In the genomic region with DNA sequence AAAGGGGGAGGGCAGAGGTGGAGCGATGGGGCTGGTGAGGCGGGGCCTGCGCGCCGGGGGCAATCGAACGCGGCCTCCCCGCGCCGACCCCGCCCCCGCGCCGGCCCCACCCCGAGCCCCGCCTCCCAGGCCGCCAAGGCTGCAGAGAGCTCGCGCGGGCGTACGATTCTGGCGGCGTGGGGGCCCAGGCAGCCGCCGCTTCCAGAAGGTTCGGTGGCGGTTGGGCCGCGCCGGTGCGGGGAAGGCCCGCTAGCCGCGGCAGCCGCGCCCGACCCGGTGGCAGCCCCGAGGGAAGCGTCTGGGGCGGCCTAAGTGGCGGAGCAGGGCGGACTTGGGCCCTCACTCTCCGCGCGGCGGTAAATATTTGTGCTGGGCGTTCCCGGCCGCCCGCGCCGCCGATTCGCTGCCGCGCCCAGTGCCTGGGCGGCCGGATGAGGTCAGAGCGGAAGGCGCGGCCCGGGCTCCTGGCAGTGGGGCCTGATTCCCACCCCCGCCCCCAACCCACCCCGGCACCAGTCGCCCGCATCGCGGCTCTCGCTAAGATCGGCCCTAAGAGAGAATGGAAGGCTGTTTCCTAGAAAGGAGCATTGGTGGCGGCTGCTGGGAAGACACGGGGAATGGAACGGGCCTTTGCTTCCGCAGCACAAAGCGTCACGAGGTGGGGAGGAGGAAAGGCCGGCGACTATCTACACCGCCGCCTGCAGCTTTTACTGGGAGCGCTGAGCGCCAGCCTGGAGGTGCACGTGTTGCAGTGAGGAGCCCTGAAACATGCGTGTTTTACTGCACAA, we compare ENCODE assay signal across 8 cellular contexts. TPM values are rescaled to one million over a fixed set of nuclear protein-coding genes. Genes with fewer than 3 reads are reported as not detected.
DNase-seq lines count a peak whose midpoint lies in the region; ATAC-seq and TF ChIP-seq lines count a peak whose summit lies in the region.

A gene with protein sequence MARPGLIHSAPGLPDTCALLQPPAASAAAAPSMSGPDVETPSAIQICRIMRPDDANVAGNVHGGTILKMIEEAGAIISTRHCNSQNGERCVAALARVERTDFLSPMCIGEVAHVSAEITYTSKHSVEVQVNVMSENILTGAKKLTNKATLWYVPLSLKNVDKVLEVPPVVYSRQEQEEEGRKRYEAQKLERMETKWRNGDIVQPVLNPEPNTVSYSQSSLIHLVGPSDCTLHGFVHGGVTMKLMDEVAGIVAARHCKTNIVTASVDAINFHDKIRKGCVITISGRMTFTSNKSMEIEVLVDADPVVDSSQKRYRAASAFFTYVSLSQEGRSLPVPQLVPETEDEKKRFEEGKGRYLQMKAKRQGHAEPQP (minus strand): TSS at position 368 of the 788 bp plus-strand sequence. CDS start 368 bp downstream, outside the sequence.

- H4K20me1 ChIP-seq in MM.1S (ENCODE audit: insufficient read depth, low read length) (no peaks in the 10 kb centered on the region), osteoblast (ENCODE audit: insufficient read depth, low read length) (no peaks in the 10 kb centered on the region)

- peak within 1 kb of the TSS; percentile 73 for H3K27ac ChIP-seq in MM.1S (ENCODE audit: low read length)
- peak within 1 kb of the TSS; percentile 74; the same call in 1 of the 2 replicates for H3K27ac ChIP-seq in SK-N-MC
- H3K27ac ChIP-seq in osteoblast (ENCODE audit: low read depth, low read length): peak within 1 kb of the TSS; percentile 79
- H3K27ac ChIP-seq in thoracic aorta: peak within 1 kb of the TSS; percentile 94 to 96

- H3K27me3 ChIP-seq in MM.1S (replicated peaks; ENCODE audit: insufficient read depth, low read length): no peaks in the 10 kb centered on the region; the same call in 1 of the 2 replicates
- H3K27me3 ChIP-seq in osteoblast (ENCODE audit: insufficient read depth, low read length): no peaks in the 10 kb centered on the region
- H3K27me3 ChIP-seq in thoracic aorta (replicated peaks; ENCODE audit: insufficient read depth): no peaks in the 10 kb centered on the region

- H3K36me3 ChIP-seq in MM.1S (replicated peaks; ENCODE audit: insufficient read depth, low read length) (no peaks in the 10 kb centered on the region), SK-N-MC (ENCODE audit: insufficient read depth, low read length) (no peaks in the 10 kb centered on the region), osteoblast (ENCODE audit: insufficient read depth, low read length) (no peaks in the 10 kb centered on the region), thoracic aorta (no peaks in the 10 kb centered on the region)

- peak within 1 kb of the TSS; percentile 74 for H3K4me3 ChIP-seq in MM.1S (ENCODE audit: low read length)
- peak within 1 kb of the TSS; percentile 88 for H3K4me3 ChIP-seq in SK-N-MC
- H3K4me3 ChIP-seq in osteoblast (ENCODE audit: insufficient read depth, low read length): peak within 1 kb of the TSS; percentile 81
- peak within 1 kb of the TSS; percentile 94 for H3K4me3 ChIP-seq in thoracic aorta

- TF ChIP-seq CTCF in MM.1S (IDR thresholded peaks at IDR 0.05; ENCODE audit: low read length): peak; percentile 21; the same call in 1 of the 2 replicates
- TF ChIP-seq CTCF in osteoblast (IDR thresholded peaks at IDR 0.05; ENCODE audit: extremely low read depth, low read depth, low read length): peak; percentile 8
- TF ChIP-seq CTCF in thoracic aorta (IDR thresholded peaks at IDR 0.05): no peak

- H3K79me2 ChIP-seq in MM.1S (ENCODE audit: low read length): peaks cover 35% of the 10 kb centered on the region
- H3K79me2 ChIP-seq in osteoblast (ENCODE audit: insufficient read depth, low read length): peaks cover 32% of the 10 kb centered on the region

- ATAC-seq in thoracic aorta (ENCODE audit: insufficient number of reproducible peaks, low FRiP score, low read depth): peak; percentile 91

- H3K9me3 Mint-ChIP-seq in activated naive CD4-positive, alpha-beta T cell treated with anti-CD3 and anti-CD28 coated beads, Interleukin-2, amount 10 ng/mL, durations not matched to agents 7 days and 5 days: peaks cover 3% of the 10 kb centered on the region

- no peaks in the 10 kb centered on the region for H3K9me2 ChIP-seq in MM.1S (replicated peaks; ENCODE audit: insufficient read depth, low read length)

- peaks cover 8% of the 10 kb centered on the region; the same call in 1 of the 2 replicates for H3K4me1 ChIP-seq in MM.1S (ENCODE audit: low read length)
- H3K4me1 ChIP-seq in osteoblast (ENCODE audit: insufficient read depth, low read length): peaks cover 16% of the 10 kb centered on the region
- peaks cover 9 to 14% of the 10 kb centered on the region in 2 donors for H3K4me1 ChIP-seq in thoracic aorta (ENCODE audit: control insufficient read depth in 1 of 2, low read depth in 2 of 2)

- H3K27ac Mint-ChIP-seq in activated naive CD4-positive, alpha-beta T cell treated with anti-CD3 and anti-CD28 coated beads, Interleukin-2, amount 10 ng/mL, durations not matched to agents 7 days and 5 days: peak within 1 kb of the TSS; percentile 92

- peak within 1 kb of the TSS; percentile 88 for H3K4me2 ChIP-seq in MM.1S (ENCODE audit: low read depth, low read length)
- peak within 1 kb of the TSS; percentile 84 for H3K4me2 ChIP-seq in osteoblast (ENCODE audit: insufficient read depth, low read length)

- H3K4me3 Mint-ChIP-seq in activated naive CD4-positive, alpha-beta T cell treated with anti-CD3 and anti-CD28 coated beads, Interleukin-2, amount 10 ng/mL, durations not matched to agents 7 days and 5 days: peak within 1 kb of the TSS; percentile 90

- peaks cover 6% of the 10 kb centered on the region for H3K36me3 Mint-ChIP-seq in activated naive CD4-positive, alpha-beta T cell treated with anti-CD3 and anti-CD28 coated beads, Interleukin-2, amount 10 ng/mL, durations not matched to agents 7 days and 5 days

- 0 out of 2 replicates have a peak, but pooled peaks cover 4% of the 10 kb centered on the region for H3F3A ChIP-seq in MM.1S (ENCODE audit: insufficient read depth, low read length)

- CTCF ChIA-PET in activated naive CD4-positive, alpha-beta T cell treated with anti-CD3 and anti-CD28 coated beads, Interleukin-2, amount 10 ng/mL, durations not matched to agents 7 days and 5 days (lab: Charles Lee): interaction anchor here (0.9 to 6.9 kb wide), 8 partner anchors 10 to 147 kb away, joined by 3 to 52 read pairs (median 9); no protein-coding TSS in a partner anchor

- H3K9ac ChIP-seq in MM.1S (ENCODE audit: low read length) (peak within 1 kb of the TSS; percentile 89), SK-N-MC (ENCODE audit: insufficient read length) (peak within 1 kb of the TSS; percentile 79)

- no peaks in the 10 kb centered on the region for H3K9me3 ChIP-seq in MM.1S (replicated peaks; ENCODE audit: insufficient read depth, low read length)
- H3K9me3 ChIP-seq in SK-N-MC (ENCODE audit: low read depth, low read length): no peaks in the 10 kb centered on the region
- H3K9me3 ChIP-seq in osteoblast (ENCODE audit: low read depth, low read length): no peaks in the 10 kb centered on the region
- no peaks in the 10 kb centered on the region for H3K9me3 ChIP-seq in thoracic aorta

- peaks cover 5% of the 10 kb centered on the region for H3K27me3 Mint-ChIP-seq in activated naive CD4-positive, alpha-beta T cell treated with anti-CD3 and anti-CD28 coated beads, Interleukin-2, amount 10 ng/mL, durations not matched to agents 7 days and 5 days

- DNase-seq in GM04503 (ENCODE audit: low read depth) (peak; percentile 47), HCEC 1CT (peak; percentile 89), MM.1S (peak; percentile 89), SK-N-MC (ENCODE audit: low read depth, low spot score) (no peak), globus pallidus (ENCODE audit: low spot score) (peak; percentile 91), osteoblast (ENCODE audit: insufficient read length, low spot score, missing footprints) (peak; percentile 100), thoracic aorta (ENCODE audit: low spot score) (peak; percentile 55)
- peak; percentile 93 for DNase-seq in activated naive CD4-positive, alpha-beta T cell treated with anti-CD3 and anti-CD28 coated beads, Interleukin-2, amount 10 ng/mL, durations not matched to agents 7 days and 5 days

- H2AFZ ChIP-seq in MM.1S (ENCODE audit: low read length): peak within 1 kb of the TSS; percentile 63
- H2AFZ ChIP-seq in osteoblast (ENCODE audit: low read length): peak within 1 kb of the TSS; percentile 93

- H3K4me1 Mint-ChIP-seq in activated naive CD4-positive, alpha-beta T cell treated with anti-CD3 and anti-CD28 coated beads, Interleukin-2, amount 10 ng/mL, durations not matched to agents 7 days and 5 days: peaks cover 44% of the 10 kb centered on the region

RNA-seq across cellular contexts. Expression of the gene that starts here (rescaled TPM):
- total RNA-seq in osteoblast: 9.1 and 10.9 TPM in 2 replicates
- 10 to 100 TPM; 23.7 to 33.0 TPM for total RNA-seq in thoracic aorta
